ENCODE assay signal across 12 cellular contexts in the genomic region with DNA sequence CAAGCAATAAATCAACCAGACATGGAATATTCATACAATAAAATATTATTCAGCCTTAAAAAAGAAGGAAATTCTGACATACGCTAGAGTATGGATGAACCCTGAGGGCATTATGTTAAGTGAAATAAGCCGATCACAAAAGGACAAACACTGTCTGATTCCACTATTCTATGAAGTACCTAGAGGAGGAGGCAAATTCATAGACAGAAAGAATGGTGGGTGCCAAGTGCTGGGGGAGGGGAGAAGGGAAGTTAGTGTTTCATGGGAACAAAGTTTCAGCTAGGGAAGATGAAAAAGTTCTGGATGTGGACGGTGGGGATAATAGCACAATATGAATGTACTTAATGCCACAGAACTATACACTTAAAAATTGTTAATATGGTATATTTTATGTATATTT. TPM values are rescaled to one million over a fixed set of nuclear protein-coding genes. Genes with fewer than 3 reads are reported as not detected.
DNase-seq lines count a peak whose midpoint lies in the region; ATAC-seq, FAIRE-seq and TF ChIP-seq lines count a peak whose summit lies in the region.
"Had no signal": no experiment of that assay in that cellular context is flagged by ENCODE, and none has a peak within 500 bp of the region (broad histone marks: within the 10 kb centered on the region; RNA-seq: fewer than 3 reads in every experiment).

No MANE protein-coding gene starts in this region.

- peaks cover 23 to 98% (median 74%) of the 10 kb centered on the region in 4 donors for H3K4me1 Mint-ChIP-seq in CD4-positive, CD25-positive, alpha-beta regulatory T cell

- no peak overlapping the region for H3K27ac ChIP-seq in CD4-positive, CD25-positive, alpha-beta regulatory T cell (ENCODE audit: insufficient read depth, low read length, poor library complexity, severe bottlenecking)
- H3K27ac ChIP-seq in OCI-LY7 (ENCODE audit: low read depth, low read length, poor library complexity, severe bottlenecking) (no peak overlapping the region), endothelial cell of umbilical vein (ENCODE audit: insufficient read depth, low read depth, low read length) (peak overlapping the region; percentile 15), pancreas (peak overlapping the region; percentile 64 to 88 (median 82))

- no peak overlapping the region for H3K9ac ChIP-seq in endothelial cell of umbilical vein (replicated peaks; ENCODE audit: extremely low read depth, insufficient read depth, low read length)

- TF ChIP-seq CTCF in OCI-LY7 (conservative IDR thresholded peaks at IDR 0.05; ENCODE audit: low read length): no peak
- TF ChIP-seq CTCF in endothelial cell of umbilical vein (IDR thresholded peaks at IDR 0.05; ENCODE audit: extremely low read depth in 1 of 2, insufficient read depth in 1 of 2, low read depth in 1 of 2, low read length in 2 of 2): no peak
- TF ChIP-seq CTCF in pancreas (IDR thresholded peaks at IDR 0.05): no peak

- H3K9me3 Mint-ChIP-seq in CD4-positive, CD25-positive, alpha-beta regulatory T cell: no peaks in the 10 kb centered on the region

- peak overlapping the region in 2 of 4 donors; percentile 56 to 68 for H3K4me3 Mint-ChIP-seq in CD4-positive, CD25-positive, alpha-beta regulatory T cell

- H2AFZ ChIP-seq in OCI-LY7 (ENCODE audit: low read length) (no peak overlapping the region), endothelial cell of umbilical vein (ENCODE audit: low read depth, low read length) (no peak overlapping the region)

- no peak for ATAC-seq in CD4-positive, CD25-positive, alpha-beta regulatory T cell (ENCODE audit: low read depth in 2 of 2)
- no peak for ATAC-seq in pancreas
- ATAC-seq in HG03442 (IDR thresholded peaks at IDR 0.05; ENCODE audit: unreplicated experiment): no peak

- BruUV-seq in OCI-LY7 (replicated peaks; lab: Mats Ljungman, UMichigan) (no TSS peak), endothelial cell of umbilical vein (replicated peaks; lab: Mats Ljungman, UMichigan) (no TSS peak)

- no peaks in the 10 kb centered on the region for H3K9me3 ChIP-seq in CD4-positive, CD25-positive, alpha-beta regulatory T cell (ENCODE audit: control insufficient read depth in 2 of 2, low read length in 2 of 2)
- H3K9me3 ChIP-seq in OCI-LY7 (ENCODE audit: low read length) (no peaks in the 10 kb centered on the region), endothelial cell of umbilical vein (replicated peaks; ENCODE audit: control insufficient read depth, insufficient read depth, low read length) (no peaks in the 10 kb centered on the region), pancreas (no peaks in the 10 kb centered on the region)

- no peak for TF ChIP-seq POLR2A in endothelial cell of umbilical vein (IDR thresholded peaks at IDR 0.05; ENCODE audit: low read depth, low read length)

- POLR2A ChIA-PET in OCI-LY7 (lab: Charles Lee) (interaction anchor here (0.7 kb wide), 1 partner anchor 109 kb away, joined by 3 read pairs; no protein-coding TSS in a partner anchor), endothelial cell of umbilical vein (lab: Charles Lee) (no interaction called here)

- no peaks in the 10 kb centered on the region for H3K27me3 ChIP-seq in CD4-positive, CD25-positive, alpha-beta regulatory T cell (ENCODE audit: control insufficient read depth, insufficient read depth, low read length)
- H3K27me3 ChIP-seq in endothelial cell of umbilical vein (ENCODE audit: control insufficient read depth in 2 of 2, insufficient read depth in 2 of 2, low read length in 2 of 2) (no peaks in the 10 kb centered on the region), pancreas (no peaks in the 10 kb centered on the region)

- dilution Hi-C loops in endothelial cell of umbilical vein (cut with MboI; ENCODE audit: extremely low pct_ligation_motif_present, low sequenced_read_pairs): no loop called here

- CTCF ChIA-PET in OCI-LY7 (lab: Charles Lee; ENCODE audit: unreplicated experiment): no interaction called here
- CTCF ChIA-PET in endothelial cell of umbilical vein (lab: Charles Lee): interaction anchor here (1.9 kb wide), 1 partner anchor 33 kb away, joined by 5 read pairs; no protein-coding TSS in a partner anchor

- no peak for DNase-seq in CD4-positive, CD25-positive, alpha-beta regulatory T cell
- no peak for DNase-seq in OCI-LY7 (ENCODE audit: low spot score)
- peak; percentile 17 for DNase-seq in endothelial cell of umbilical vein (ENCODE audit: low read depth, low spot score)
- DNase-seq in pancreas: no peak
- no peak for DNase-seq in cerebellum (ENCODE audit: low spot score)
- DNase-seq in activated gamma-delta T cell treated with Interleukin-2 at 50 U/mL for 16 hours: no peak
- DNase-seq in foreskin melanocyte: no peak
- DNase-seq: activated CD4-positive, alpha-beta T cell treated with anti-CD3 and anti-CD28 coated beads for 1 hour; foreskin fibroblast; stimulated activated CD4-positive, alpha-beta T cell treated with anti-CD3 and anti-CD28 coated beads, Interleukin-15, amount 100 ng/mL, for 24 hours had no signal

- peaks cover 11% of the 10 kb centered on the region for H3K36me3 Mint-ChIP-seq in CD4-positive, CD25-positive, alpha-beta regulatory T cell

- H3K27ac Mint-ChIP-seq in CD4-positive, CD25-positive, alpha-beta regulatory T cell: peak overlapping the region; percentile 23 to 88 (median 76)

- H4K20me1 ChIP-seq in OCI-LY7 (ENCODE audit: insufficient read depth, low read length): no peaks in the 10 kb centered on the region
- H4K20me1 ChIP-seq in endothelial cell of umbilical vein (replicated peaks; ENCODE audit: control insufficient read depth, extremely low read depth, insufficient read depth, low read length): no peaks in the 10 kb centered on the region

- no peaks in the 10 kb centered on the region for H3K27me3 Mint-ChIP-seq in CD4-positive, CD25-positive, alpha-beta regulatory T cell

- peak overlapping the region; percentile 81; the same call in 1 of the 2 replicates for H3K4me2 ChIP-seq in OCI-LY7 (ENCODE audit: low read length)
- no peak overlapping the region for H3K4me2 ChIP-seq in endothelial cell of umbilical vein (ENCODE audit: insufficient read depth, low read length)

- no peaks in the 10 kb centered on the region for H3K9me2 ChIP-seq in OCI-LY7 (ENCODE audit: insufficient read depth, low read length)

- no peak for FAIRE-seq in endothelial cell of umbilical vein (lab: Jason Lieb, UNC)
- no peak for FAIRE-seq in pancreas (lab: Jason Lieb, UNC)
- FAIRE-seq: H54 had no signal

- H3K36me3 ChIP-seq in CD4-positive, CD25-positive, alpha-beta regulatory T cell (ENCODE audit: control insufficient read depth, insufficient read depth, low read length): no peaks in the 10 kb centered on the region
- H3K36me3 ChIP-seq in OCI-LY7 (ENCODE audit: insufficient read depth, low read length) (0 out of 2 replicates have a peak, but pooled peaks cover 5% of the 10 kb centered on the region), endothelial cell of umbilical vein (ENCODE audit: control insufficient read depth in 2 of 2, extremely low read depth in 1 of 2, insufficient read depth in 2 of 2, low read length in 2 of 2) (no peaks in the 10 kb centered on the region), pancreas (no peaks in the 10 kb centered on the region)

- H3K79me2 ChIP-seq in OCI-LY7 (ENCODE audit: insufficient read depth, low read depth, low read length): peaks cover 95% of the 10 kb centered on the region
- H3K79me2 ChIP-seq in endothelial cell of umbilical vein (ENCODE audit: control insufficient read depth, insufficient read depth, low read length): peaks cover 35% of the 10 kb centered on the region

- intact Hi-C loops in OCI-LY7 (cut with micrococcal nuclease; ENCODE audit: unreplicated experiment): no loop called here
- intact Hi-C loops in endothelial cell of umbilical vein (cut with micrococcal nuclease): no loop called here
- intact Hi-C loops in pancreas (cut with DNase I): no loop called here

- 67 to 75% methylated on average over 3 of the region's 3 CpGs for WGBS in pancreas, 2 donors

- no peaks in the 10 kb centered on the region for H3K9me1 ChIP-seq in endothelial cell of umbilical vein (replicated peaks; ENCODE audit: control insufficient read depth, extremely low read depth, insufficient read depth, low read length)

- no peak overlapping the region for H3K4me3 ChIP-seq in CD4-positive, CD25-positive, alpha-beta regulatory T cell (ENCODE audit: low read depth, low read length)
- H3K4me3 ChIP-seq in OCI-LY7 (ENCODE audit: low read depth, low read length, poor library complexity, severe bottlenecking) (no peak overlapping the region), endothelial cell of umbilical vein (replicated peaks in 1 of 3; ENCODE audit: insufficient read depth in 1 of 3, low read depth in 1 of 3, low read length in 3 of 3) (no peak overlapping the region), pancreas (no peak overlapping the region)

- H3K4me1 ChIP-seq in CD4-positive, CD25-positive, alpha-beta regulatory T cell (ENCODE audit: control insufficient read depth, insufficient read depth, low read length, poor library complexity, severe bottlenecking): peaks cover 99% of the 10 kb centered on the region
- H3K4me1 ChIP-seq in OCI-LY7 (ENCODE audit: insufficient read depth, low read length, poor library complexity, severe bottlenecking) (peaks cover 97% of the 10 kb centered on the region), endothelial cell of umbilical vein (ENCODE audit: control insufficient read depth, extremely low read depth, insufficient read depth, low read length) (peaks cover 83% of the 10 kb centered on the region), pancreas (peaks cover 41 to 84% (median 59%) of the 10 kb centered on the region in 3 donors)

TF ChIP-seq in endothelial cell of umbilical vein, 7 proteins besides CTCF, POLR2A, EP300 and RAD21 (continues in another document):
- TF ChIP-seq JUN (IDR thresholded peaks at IDR 0.05; ENCODE audit: borderline replicate concordance, insufficient read depth, insufficient read length, low read depth): no peak
- no peak for TF ChIP-seq POLR2AphosphoS5 (IDR thresholded peaks at IDR 0.05; ENCODE audit: insufficient read depth, low read depth, low read length)
- TF ChIP-seq MYC (IDR thresholded peaks at IDR 0.05; ENCODE audit: low read depth, low read length): no peak

RNA-seq across cellular contexts. Expression of a gene that starts 19.8 kb away (rescaled TPM):
- 64.0 TPM for total RNA-seq in CD4-positive, CD25-positive, alpha-beta regulatory T cell
- 1 to 10 TPM; 1.7 to 7.2 (median 6.3) TPM for polyA plus RNA-seq in CD4-positive, CD25-positive, alpha-beta regulatory T cell
- total RNA-seq in OCI-LY7 (2014; rRNA removed; shearing (Covaris generic)): 13.5 and 15.1 TPM in 2 replicates
- total RNA-seq in OCI-LY7 (2022) (2.9 and 3.2 TPM in 2 replicates), endothelial cell of umbilical vein (3.6 and 4.6 TPM in 2 replicates), pancreas (10 to 100 TPM in 2 of 6 donors, 1 to 10 TPM in 4; 5.3 to 22.4 (median 6.8) TPM), cerebellum (14.9 TPM)
- polyA plus RNA-seq in endothelial cell of umbilical vein (8.0 and 10.2 TPM in 2 replicates), pancreas (1 to 10 TPM; 4.2 to 8.2 TPM)
- 4.5 TPM in 2 replicates for polyA plus RNA-seq in endothelial cell of umbilical vein (2011; cell fraction: cytosol; rRNA removed)
- polyA plus RNA-seq in endothelial cell of umbilical vein (2011; cell fraction: nucleus; rRNA removed): 5.0 and 9.0 TPM in 2 replicates
- polyA plus RNA-seq in endothelial cell of umbilical vein (2012): 1.9 and 3.2 TPM in 2 replicates
- polyA minus RNA-seq in endothelial cell of umbilical vein: 12.6 and 15.2 TPM in 2 replicates
- polyA minus RNA-seq in endothelial cell of umbilical vein (2011; cell fraction: cytosol; rRNA and poly(A)+ RNA removed): 20.6 TPM
- polyA minus RNA-seq in endothelial cell of umbilical vein (2011; cell fraction: nucleus; rRNA and poly(A)+ RNA removed): 8.1 and 15.0 TPM in 2 replicates

Comparison
In these comparisons a context has a peak if more than half of its experiments do, and no peak if none do; other contexts are left out.
1. H3K27ac ChIP-seq: peak in endothelial cell of umbilical vein (single experiment) and pancreas (4 of 4); none in CD4-positive, CD25-positive, alpha-beta regulatory T cell (single experiment) and OCI-LY7 (single experiment).